In the genomic region with DNA sequence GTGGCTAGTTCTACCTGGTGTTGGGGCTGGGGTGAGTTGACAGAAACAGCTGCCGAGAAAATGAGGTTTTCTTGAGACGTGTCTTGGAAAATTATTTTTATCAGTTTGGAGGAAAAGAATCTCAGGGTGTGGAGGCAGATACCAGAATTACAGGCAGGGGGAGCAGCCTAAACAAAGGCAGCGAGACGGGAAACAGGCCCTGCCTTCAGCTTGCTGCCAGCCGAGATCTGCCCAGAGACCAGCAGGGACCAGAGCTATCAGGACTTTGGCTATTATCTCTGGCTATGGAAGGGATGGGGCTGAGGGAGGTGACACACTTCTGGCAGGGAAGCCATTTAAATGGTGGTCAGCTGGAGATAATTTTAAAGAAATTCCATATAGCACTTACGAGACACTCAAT, we compare ENCODE assay signal across 12 cellular contexts. TPM values are rescaled to one million over a fixed set of nuclear protein-coding genes. Genes with fewer than 3 reads are reported as not detected.
DNase-seq lines count a peak whose midpoint lies in the region; ATAC-seq and TF ChIP-seq lines count a peak whose summit lies in the region.
"Had no signal": no experiment of that assay in that cellular context is flagged by ENCODE, and none has a peak within 500 bp of the region (broad histone marks: within the 10 kb centered on the region; RNA-seq: fewer than 3 reads in every experiment).

No MANE protein-coding gene starts in this region.

- H3K4me1 Mint-ChIP-seq in activated T-cell treated with anti-CD3 and anti-CD28 coated beads, Interleukin-2, amount 50 U/mL, for 24 hours (ENCODE audit: low read depth) = peaks cover 17% of the 10 kb centered on the region
- peaks cover 18% of the 10 kb centered on the region for H3K4me1 Mint-ChIP-seq in activated T-cell treated with anti-CD3 and anti-CD28 coated beads, Interleukin-2, amount 50 U/mL, for 72 hours (ENCODE audit: low read depth)
- peaks cover 43% of the 10 kb centered on the region for H3K4me1 Mint-ChIP-seq in stimulated activated memory B cell treated with anti-CD40 and anti-IgM and Interleukin-4, amounts not matched to agents 10 μg/mL and 1 μg/mL and 100 μg/mL, for 72 hours

- no peak for ATAC-seq in activated T-cell treated with anti-CD3 and anti-CD28 coated beads, Interleukin-2, amount 50 U/mL, for 72 hours (replicated peaks in 1 of 2)
- ATAC-seq in stimulated activated memory B cell treated with anti-CD40 and anti-IgM and Interleukin-4, amounts not matched to agents 10 μg/mL and 1 μg/mL and 100 μg/mL, for 72 hours = no peak
- ATAC-seq in GM19023 (IDR thresholded peaks at IDR 0.05; ENCODE audit: unreplicated experiment) = no peak

- no peaks in the 10 kb centered on the region for H3K9me3 Mint-ChIP-seq in activated T-cell treated with anti-CD3 and anti-CD28 coated beads, Interleukin-2, amount 50 U/mL, for 24 hours
- H3K9me3 Mint-ChIP-seq in activated T-cell treated with anti-CD3 and anti-CD28 coated beads, Interleukin-2, amount 50 U/mL, for 72 hours = no peaks in the 10 kb centered on the region
- no peaks in the 10 kb centered on the region for H3K9me3 Mint-ChIP-seq in stimulated activated memory B cell treated with anti-CD40 and anti-IgM and Interleukin-4, amounts not matched to agents 10 μg/mL and 1 μg/mL and 100 μg/mL, for 72 hours
- H3K9me3 Mint-ChIP-seq: activated CD4-positive, alpha-beta memory T cell treated with anti-CD3 and anti-CD28 coated beads, Interleukin-2, amount 10 ng/mL, durations not matched to agents 7 days and 5 days; CD8-positive, alpha-beta memory T cell had no signal

- H3K4me3 Mint-ChIP-seq in activated T-cell treated with anti-CD3 and anti-CD28 coated beads, Interleukin-2, amount 50 U/mL, for 24 hours = no peak overlapping the region
- H3K4me3 Mint-ChIP-seq in activated T-cell treated with anti-CD3 and anti-CD28 coated beads, Interleukin-2, amount 50 U/mL, for 72 hours = no peak overlapping the region
- no peak overlapping the region for H3K4me3 Mint-ChIP-seq in stimulated activated memory B cell treated with anti-CD40 and anti-IgM and Interleukin-4, amounts not matched to agents 10 μg/mL and 1 μg/mL and 100 μg/mL, for 72 hours
- H3K4me3 Mint-ChIP-seq: activated CD4-positive, alpha-beta memory T cell treated with anti-CD3 and anti-CD28 coated beads, Interleukin-2, amount 10 ng/mL, durations not matched to agents 7 days and 5 days had no signal

- H3K27me3 Mint-ChIP-seq in activated T-cell treated with anti-CD3 and anti-CD28 coated beads, Interleukin-2, amount 50 U/mL, for 24 hours = no peaks in the 10 kb centered on the region
- H3K27me3 Mint-ChIP-seq in activated T-cell treated with anti-CD3 and anti-CD28 coated beads, Interleukin-2, amount 50 U/mL, for 72 hours (ENCODE audit: low read depth) = no peaks in the 10 kb centered on the region
- no peaks in the 10 kb centered on the region for H3K27me3 Mint-ChIP-seq in stimulated activated memory B cell treated with anti-CD40 and anti-IgM and Interleukin-4, amounts not matched to agents 10 μg/mL and 1 μg/mL and 100 μg/mL, for 72 hours

- DNase-seq in activated T-cell treated with anti-CD3 and anti-CD28 coated beads, Interleukin-2, amount 50 U/mL, for 24 hours = peak; percentile 8
- DNase-seq in activated T-cell treated with anti-CD3 and anti-CD28 coated beads, Interleukin-2, amount 50 U/mL, for 72 hours = no peak
- DNase-seq in RKO (ENCODE audit: low spot score) = peak; percentile 14
- DNase-seq in fibroblast of pulmonary artery (ENCODE audit: low read depth) = peak; percentile 13
- DNase-seq in RPMI8226 = no peak
- no peak for DNase-seq in substantia nigra (lab: John Stamatoyannopoulos, UW)
- DNase-seq: activated CD4-positive, alpha-beta memory T cell treated with anti-CD3 and anti-CD28 coated beads, Interleukin-2, amount 10 ng/mL, durations not matched to agents 7 days and 5 days; CD8-positive, alpha-beta memory T cell; colonic mucosa; right cardiac atrium had no signal

- no peak overlapping the region for H3K4me3 ChIP-seq in fibroblast of pulmonary artery (replicated peaks; ENCODE audit: low read depth, low read length)
- H3K4me3 ChIP-seq: colonic mucosa had no signal

- no peak overlapping the region for H3K27ac Mint-ChIP-seq in activated T-cell treated with anti-CD3 and anti-CD28 coated beads, Interleukin-2, amount 50 U/mL, for 24 hours
- no peak overlapping the region for H3K27ac Mint-ChIP-seq in activated T-cell treated with anti-CD3 and anti-CD28 coated beads, Interleukin-2, amount 50 U/mL, for 72 hours
- H3K27ac Mint-ChIP-seq in stimulated activated memory B cell treated with anti-CD40 and anti-IgM and Interleukin-4, amounts not matched to agents 10 μg/mL and 1 μg/mL and 100 μg/mL, for 72 hours = peak overlapping the region; percentile 96

- H3K36me3 Mint-ChIP-seq in activated T-cell treated with anti-CD3 and anti-CD28 coated beads, Interleukin-2, amount 50 U/mL, for 24 hours (ENCODE audit: low read depth) = no peaks in the 10 kb centered on the region
- H3K36me3 Mint-ChIP-seq in activated T-cell treated with anti-CD3 and anti-CD28 coated beads, Interleukin-2, amount 50 U/mL, for 72 hours (ENCODE audit: insufficient read depth in 2 of 2) = no peaks in the 10 kb centered on the region
- no peaks in the 10 kb centered on the region for H3K36me3 Mint-ChIP-seq in stimulated activated memory B cell treated with anti-CD40 and anti-IgM and Interleukin-4, amounts not matched to agents 10 μg/mL and 1 μg/mL and 100 μg/mL, for 72 hours
- H3K36me3 Mint-ChIP-seq: CD8-positive, alpha-beta memory T cell had no signal

- TF ChIP-seq CTCF in fibroblast of pulmonary artery (IDR thresholded peaks at IDR 0.05; ENCODE audit: low read length, missing control alignments) = peak; percentile 21

- no peak overlapping the region for H3K27ac ChIP-seq in substantia nigra (ENCODE audit: low read depth, low read length, poor library complexity, severe bottlenecking)
- H3K27ac ChIP-seq: colonic mucosa had no signal

RNA-seq across cellular contexts. Expression of gene SYNDIG1L, which starts 25.7 kb away (rescaled TPM):
- total RNA-seq in activated T-cell treated with anti-CD3 and anti-CD28 coated beads, Interleukin-2, amount 50 U/mL, for 72 hours = not detected
- total RNA-seq: activated CD4-positive, alpha-beta memory T cell treated with anti-CD3 and anti-CD28 coated beads, Interleukin-2, amount 10 ng/mL, durations not matched to agents 7 days and 5 days; CD8-positive, alpha-beta memory T cell had no signal

RNA-seq across cellular contexts. Expression of gene VRTN, which starts 52.1 kb away (rescaled TPM):
- total RNA-seq in activated T-cell treated with anti-CD3 and anti-CD28 coated beads, Interleukin-2, amount 50 U/mL, for 72 hours = not detected
- total RNA-seq: activated CD4-positive, alpha-beta memory T cell treated with anti-CD3 and anti-CD28 coated beads, Interleukin-2, amount 10 ng/mL, durations not matched to agents 7 days and 5 days; CD8-positive, alpha-beta memory T cell; right cardiac atrium had no signal

Comparison
In these comparisons a context has a peak if more than half of its experiments do, and no peak if none do; other contexts are left out.
1. DNase-seq: peak in activated T-cell treated with anti-CD3 and anti-CD28 coated beads, Interleukin-2, amount 50 U/mL, for 24 hours (single experiment), RKO (single experiment) and fibroblast of pulmonary artery (single experiment); none in activated T-cell treated with anti-CD3 and anti-CD28 coated beads, Interleukin-2, amount 50 U/mL, for 72 hours (0 of 2), RPMI8226 (single experiment) and substantia nigra (0 of 49).